Comparison of ENCODE assay signal across 19 cellular contexts in genomic region chr4:151204925-151205524, GRCh38.
DNase-seq lines count a peak whose midpoint lies in the region; ATAC-seq, FAIRE-seq and TF ChIP-seq lines count a peak whose summit lies in the region.
"Had no signal": no experiment of that assay in that cellular context is flagged by ENCODE, and none has a peak within 500 bp of the region (broad histone marks: within the 10 kb centered on the region; RNA-seq: fewer than 3 reads in every experiment).

No MANE protein-coding gene starts in this region.

- no peak overlapping the region for H2AFZ ChIP-seq in osteoblast (ENCODE audit: low read length)

- intact Hi-C loops in heart right ventricle (cut with DNase I): loop anchor here in 1 of 10 donors (10.0 kb wide), 1 partner anchor 120 kb away; the partner anchor contains the start of gene SH3D19
- intact Hi-C loops in cardiac septum (cut with DNase I): no loop called here
- intact Hi-C loops in right cardiac atrium (cut with DNase I): no loop called here
- intact Hi-C loops in mucosa of descending colon (cut with DNase I, micrococcal nuclease): no loop called here

- H3K9me3 ChIP-seq in heart right ventricle (no peaks in the 10 kb centered on the region), right cardiac atrium (ENCODE audit: control insufficient read depth, low read length) (no peaks in the 10 kb centered on the region), mucosa of descending colon (no peaks in the 10 kb centered on the region), upper lobe of left lung (no peaks in the 10 kb centered on the region), osteoblast (ENCODE audit: low read depth, low read length) (no peaks in the 10 kb centered on the region)
- H3K9me3 ChIP-seq: neutrophil had no signal

- no peak overlapping the region for H3K4me2 ChIP-seq in osteoblast (ENCODE audit: insufficient read depth, low read length)

- H3K4me3 ChIP-seq in heart right ventricle (no peak overlapping the region), right cardiac atrium (ENCODE audit: low read length) (no peak overlapping the region), mucosa of descending colon (no peak overlapping the region), upper lobe of left lung (no peak overlapping the region), osteoblast (ENCODE audit: insufficient read depth, low read length) (no peak overlapping the region)

- ATAC-seq in heart right ventricle (peak in 1 of 8 donors; percentile 31), right cardiac atrium (no peak), mucosa of descending colon (peak; percentile 74), upper lobe of left lung (ENCODE audit: low FRiP score in 2 of 2) (peak in 1 of 2 donors; percentile 46)
- ATAC-seq: activated T-cell treated with anti-CD3 and anti-CD28 coated beads, Interleukin-2, amount 50 U/mL, for 72 hours; SK-N-SH treated with all-trans-retinoic acid at 6 μM for 48 hours had no signal

- H3K4me1 ChIP-seq in heart right ventricle: peaks cover 3 to 72% (median 62%) of the 10 kb centered on the region in 9 donors
- H3K4me1 ChIP-seq in right cardiac atrium (ENCODE audit: control insufficient read depth, insufficient read depth, low read length): peaks cover 14% of the 10 kb centered on the region
- no peaks in the 10 kb centered on the region for H3K4me1 ChIP-seq in mucosa of descending colon (ENCODE audit: low read depth)
- peaks cover 26 to 56% (median 42%) of the 10 kb centered on the region in 4 donors for H3K4me1 ChIP-seq in upper lobe of left lung
- H3K4me1 ChIP-seq in osteoblast (ENCODE audit: insufficient read depth, low read length): peaks cover 11% of the 10 kb centered on the region

- no peak for FAIRE-seq in RCC 7860 (lab: Jason Lieb, UNC)
- FAIRE-seq: TTC549 had no signal

- no peaks in the 10 kb centered on the region for H4K20me1 ChIP-seq in osteoblast (ENCODE audit: insufficient read depth, low read length)

- TF ChIP-seq POLR2A in upper lobe of left lung (IDR thresholded peaks at IDR 0.05): no peak

- peaks cover 6% of the 10 kb centered on the region for H3K79me2 ChIP-seq in osteoblast (ENCODE audit: insufficient read depth, low read length)

- no peak for TF ChIP-seq CTCF in heart right ventricle (IDR thresholded peaks at IDR 0.05)
- no peak for TF ChIP-seq CTCF in mucosa of descending colon (IDR thresholded peaks at IDR 0.05)
- TF ChIP-seq CTCF in upper lobe of left lung (IDR thresholded peaks at IDR 0.05): no peak
- no peak for TF ChIP-seq CTCF in osteoblast (IDR thresholded peaks at IDR 0.05; ENCODE audit: extremely low read depth, low read depth, low read length)

- DNase-seq in heart right ventricle: no peak
- DNase-seq in cardiac septum (ENCODE audit: low spot score): no peak
- no peak for DNase-seq in right cardiac atrium
- DNase-seq in mucosa of descending colon: no peak
- DNase-seq in upper lobe of left lung: no peak
- no peak for DNase-seq in HPDE6-E6E7 (ENCODE audit: extremely low spot score)
- DNase-seq in osteoblast (ENCODE audit: insufficient read length, low spot score, missing footprints): no peak
- DNase-seq in RCC 7860 (ENCODE audit: low spot score): no peak
- DNase-seq: activated CD4-positive, alpha-beta memory T cell treated with anti-CD3 and anti-CD28 coated beads for 36 hours; activated T-cell treated with anti-CD3 and anti-CD28 coated beads, Interleukin-2, amount 50 U/mL, for 72 hours; DMS53; mammary epithelial cell; NCI-H1694; NCI-H510A; OCI-M1 had no signal

- H3K36me3 ChIP-seq in heart right ventricle (peaks cover 0 to 8% (median 0%) of the 10 kb centered on the region in 9 donors), mucosa of descending colon (ENCODE audit: low read depth) (no peaks in the 10 kb centered on the region), upper lobe of left lung (peaks cover 0 to 3% (median 0%) of the 10 kb centered on the region in 4 donors), osteoblast (ENCODE audit: insufficient read depth, low read length) (peaks cover 4% of the 10 kb centered on the region)
- H3K36me3 ChIP-seq: neutrophil had no signal

- TF ChIP-seq EP300 in upper lobe of left lung (IDR thresholded peaks at IDR 0.05): no peak

- 78 to 81% methylated on average over 10 of the region's 10 CpGs for WGBS in heart right ventricle, 2 donors
- WGBS in right cardiac atrium: 78% methylated on average over 10 of the region's 10 CpGs
- WGBS in upper lobe of left lung, 2 donors: 75% methylated on average over 10 of the region's 10 CpGs

- H3K27me3 ChIP-seq in heart right ventricle (no peaks in the 10 kb centered on the region), right cardiac atrium (ENCODE audit: control insufficient read depth, insufficient read depth) (no peaks in the 10 kb centered on the region), upper lobe of left lung (no peaks in the 10 kb centered on the region), osteoblast (ENCODE audit: insufficient read depth, low read length) (no peaks in the 10 kb centered on the region)
- H3K27me3 ChIP-seq: neutrophil had no signal

- H3K27ac ChIP-seq in heart right ventricle: peak overlapping the region in 8 of 10 donors; percentile 5 to 76 (median 54)
- H3K27ac ChIP-seq in right cardiac atrium (ENCODE audit: low read length): peak overlapping the region; percentile 12
- H3K27ac ChIP-seq in upper lobe of left lung: peak overlapping the region; percentile 38 to 81 (median 58)
- H3K27ac ChIP-seq in osteoblast (ENCODE audit: low read depth, low read length): no peak overlapping the region
- H3K27ac ChIP-seq: epithelial cell of prostate, neutrophil had no signal
